ENCODE assay signal across 1 cellular context in genomic region chr10:122344741-122345258, GRCh38.
A peak's percentile ranks its signal among the peaks of the same experiment; 100 is the strongest.
TF ChIP-seq lines count a peak whose summit lies in the region.

No MANE protein-coding gene starts in this region.

TF ChIP-seq in HepG2, 621 proteins besides CTCF, POLR2A, EP300 and RAD21 (continued from another document and continues in another):
- TF ChIP-seq SPEN (CRISPR knock-in tag; IDR thresholded peaks at IDR 0.05; ENCODE audit: low read depth) (peak; percentile 43; the same call in 1 of the 2 replicates), CREM (IDR thresholded peaks at IDR 0.05) (0 out of 2 replicates have a peak, but pooled peaks have one; percentile 41), CREM (CRISPR knock-in tag; IDR thresholded peaks at IDR 0.05) (no peak), KMT2A (CRISPR knock-in tag; IDR thresholded peaks at IDR 0.05) (no peak; the same call in 1 of the 2 replicates), SNAI1 (CRISPR knock-in tag; IDR thresholded peaks at IDR 0.05; ENCODE audit: borderline replicate concordance) (no peak), PAXIP1 (CRISPR knock-in tag; conservative IDR thresholded peaks at IDR 0.05) (peak; percentile 85), SRSF9 (IDR thresholded peaks at IDR 0.05; ENCODE audit: borderline replicate concordance, insufficient read depth, low read depth, low read length, poor library complexity, severe bottlenecking) (no peak), ZNF543 (CRISPR knock-in tag; IDR thresholded peaks at IDR 0.05) (no peak), REXO4 (CRISPR knock-in tag; IDR thresholded peaks at IDR 0.05; ENCODE audit: borderline replicate concordance) (no peak), KDM5A (IDR thresholded peaks at IDR 0.05; ENCODE audit: borderline replicate concordance, low read length) (no peak), ZNF264 (CRISPR knock-in tag; IDR thresholded peaks at IDR 0.05) (no peak; the same call in 1 of the 2 replicates), ZBTB14 (CRISPR knock-in tag; IDR thresholded peaks at IDR 0.05) (no peak), ZNF446 (CRISPR knock-in tag; IDR thresholded peaks at IDR 0.05) (no peak), GRHL1 (CRISPR knock-in tag; conservative IDR thresholded peaks at IDR 0.05) (no peak), ARID3A (IDR thresholded peaks at IDR 0.05; ENCODE audit: low read depth, low read length) (peak; percentile 39; the same call in 1 of the 2 replicates), ZBTB2 (CRISPR knock-in tag; IDR thresholded peaks at IDR 0.05; ENCODE audit: low read depth) (no peak), ZNF160 (CRISPR knock-in tag; IDR thresholded peaks at IDR 0.05) (no peak), FOXK1 (CRISPR knock-in tag; IDR thresholded peaks at IDR 0.05; ENCODE audit: borderline replicate concordance, low read depth) (0 out of 2 replicates have a peak, but pooled peaks have one; percentile 12), RARG (CRISPR knock-in tag; IDR thresholded peaks at IDR 0.05; ENCODE audit: low read depth) (no peak), PLRG1 (conservative IDR thresholded peaks at IDR 0.05) (no peak), MTA3 (CRISPR knock-in tag; IDR thresholded peaks at IDR 0.05) (no peak), KLF15 (CRISPR knock-in tag; IDR thresholded peaks at IDR 0.05; ENCODE audit: borderline replicate concordance) (no peak), ZNF563 (CRISPR knock-in tag; IDR thresholded peaks at IDR 0.05) (no peak), NR0B2 (CRISPR knock-in tag; IDR thresholded peaks at IDR 0.05) (no peak), ZNF180 (CRISPR knock-in tag; IDR thresholded peaks at IDR 0.05; ENCODE audit: borderline replicate concordance, low read depth) (no peak), GMEB2 (CRISPR knock-in tag; IDR thresholded peaks at IDR 0.05; ENCODE audit: low read depth) (no peak), ZNF281 (CRISPR knock-in tag; IDR thresholded peaks at IDR 0.05; ENCODE audit: borderline replicate concordance) (no peak), ZNF468 (CRISPR knock-in tag; IDR thresholded peaks at IDR 0.05) (no peak), RAD51 (IDR thresholded peaks at IDR 0.05; ENCODE audit: borderline replicate concordance) (peak; percentile 73; the same call in 1 of the 2 replicates), ZBTB1 (CRISPR knock-in tag; IDR thresholded peaks at IDR 0.05; ENCODE audit: borderline replicate concordance) (no peak), ZNF251 (CRISPR knock-in tag; IDR thresholded peaks at IDR 0.05) (no peak), ATF4 (CRISPR knock-in tag; IDR thresholded peaks at IDR 0.05) (0 out of 4 replicates have a peak, but pooled peaks of 1 of the 2 experiments have one; percentile 35), ZNF143 (CRISPR knock-in tag; IDR thresholded peaks at IDR 0.05) (no peak), SMARCE1 (IDR thresholded peaks at IDR 0.05; ENCODE audit: borderline replicate concordance) (no peak), DNMT1 (CRISPR knock-in tag; IDR thresholded peaks at IDR 0.05) (no peak), HINFP (CRISPR knock-in tag; IDR thresholded peaks at IDR 0.05; ENCODE audit: low read depth) (no peak), ZNF564 (CRISPR knock-in tag; IDR thresholded peaks at IDR 0.05) (no peak), EZH2 (conservative IDR thresholded peaks at IDR 0.05; ENCODE audit: low read depth, low read length) (no peak), ZBTB38 (CRISPR knock-in tag; IDR thresholded peaks at IDR 0.05) (peak; percentile 87; the same call in 1 of the 2 replicates), ZNF317 (CRISPR knock-in tag; IDR thresholded peaks at IDR 0.05) (peak; percentile 58), HNF4A (CRISPR knock-in tag; IDR thresholded peaks at IDR 0.05) (peak; percentile 95), SMC3 (IDR thresholded peaks at IDR 0.05; ENCODE audit: low read length) (no peak), RBFOX2 (IDR thresholded peaks at IDR 0.05; ENCODE audit: low read depth, low read length) (0 out of 2 replicates have a peak, but pooled peaks have one; percentile 24), ZMYM3 (CRISPR knock-in tag; IDR thresholded peaks at IDR 0.05) (peak; percentile 73), NONO (IDR thresholded peaks at IDR 0.05) (no peak), NONO (CRISPR knock-in tag; conservative IDR thresholded peaks at IDR 0.05) (no peak; the same call in 1 of the 2 replicates), TERF1 (CRISPR knock-in tag; IDR thresholded peaks at IDR 0.05) (no peak), ARNTL (CRISPR knock-in tag; IDR thresholded peaks at IDR 0.05) (no peak), ZNF674 (CRISPR knock-in tag; IDR thresholded peaks at IDR 0.05; ENCODE audit: low read depth) (no peak), NBN (conservative IDR thresholded peaks at IDR 0.05) (no peak)
